12 cellular contexts compared by ENCODE assay signal in the genomic region with DNA sequence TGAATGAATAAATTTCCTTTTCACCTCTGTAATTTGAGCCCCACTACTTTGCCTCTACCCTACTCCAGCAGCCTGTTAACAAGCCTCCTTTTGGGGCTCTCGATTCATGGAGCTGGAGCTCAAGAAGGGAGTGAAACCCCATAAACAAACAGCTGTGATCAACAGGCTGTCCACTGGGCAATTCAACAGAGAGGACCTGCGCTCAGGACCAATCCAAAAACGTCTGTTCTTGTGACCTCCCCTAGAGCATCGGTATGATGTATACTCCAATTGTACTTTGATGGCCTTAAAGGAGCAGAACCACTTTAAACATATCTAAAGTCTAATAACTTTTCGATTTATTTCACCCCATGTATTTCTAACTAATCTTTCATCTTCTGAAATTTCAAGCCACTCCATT. TPM values are rescaled to one million over a fixed set of nuclear protein-coding genes. Genes with fewer than 3 reads are reported as not detected.
A peak's percentile ranks its signal among the peaks of the same experiment; 100 is the strongest.
DNase-seq lines count a peak whose midpoint lies in the region; ATAC-seq and TF ChIP-seq lines count a peak whose summit lies in the region.
"Had no signal": no experiment of that assay in that cellular context is flagged by ENCODE, and none has a peak within 500 bp of the region (broad histone marks: within the 10 kb centered on the region; RNA-seq: fewer than 3 reads in every experiment).

No MANE protein-coding gene starts in this region.

- no peak overlapping the region for H3K4me3 ChIP-seq in Peyer's patch
- H3K4me3 ChIP-seq in GM23248, result no peak overlapping the region
- no peak overlapping the region for H3K4me3 ChIP-seq in prostate gland
- H3K4me3 ChIP-seq: cardiac muscle cell, HAP-1 had no signal

- no peak for TF ChIP-seq CTCF in Peyer's patch (IDR thresholded peaks at IDR 0.05)
- TF ChIP-seq CTCF in prostate gland (IDR thresholded peaks at IDR 0.05), result no peak

- peaks cover 28% of the 10 kb centered on the region for H3F3A ChIP-seq in GM23248 (ENCODE audit: insufficient read depth)

- H3K27me3 ChIP-seq in Peyer's patch (no peaks in the 10 kb centered on the region), GM23248 (replicated peaks; ENCODE audit: insufficient read depth) (no peaks in the 10 kb centered on the region), prostate gland (replicated peaks; ENCODE audit: insufficient read depth) (no peaks in the 10 kb centered on the region)
- H3K27me3 ChIP-seq: cardiac muscle cell had no signal

- peaks cover 96% of the 10 kb centered on the region for H3K79me2 ChIP-seq in GM23248 (ENCODE audit: insufficient read depth)

- WGBS in GM23248 (ENCODE audit: low coverage in 1 of 2, low lambda C conversion rate in 2 of 2, missing lambda C conversion rate in 2 of 2), 2 experiments, result 65% methylated on average over 5 of the region's 5 CpGs
- 58% methylated on average over 5 of the region's 5 CpGs for WGBS in prostate gland

- H3K4me2 ChIP-seq in GM23248 (ENCODE audit: unreplicated experiment), result no peak overlapping the region

- H3K36me3 ChIP-seq in Peyer's patch (no peaks in the 10 kb centered on the region), GM23248 (ENCODE audit: low read depth) (0 out of 2 replicates have a peak, but pooled peaks cover 5% of the 10 kb centered on the region), prostate gland (no peaks in the 10 kb centered on the region)
- H3K36me3 ChIP-seq: cardiac muscle cell, HAP-1 had no signal

- in situ Hi-C loops in GM23248 (cut with MboI) (no loop called here), ACHN (cut with HindIII; ENCODE audit: low pct_ligation_motif_present, low pct_unique_long_range_greater_than_20kb, low sequenced_read_pairs) (no loop called here)

- peaks cover 0 to 4% (median 0%) of the 10 kb centered on the region in 4 donors for H3K4me1 ChIP-seq in Peyer's patch
- H3K4me1 ChIP-seq in GM23248 (ENCODE audit: insufficient read depth), result peaks cover 23% of the 10 kb centered on the region
- H3K4me1 ChIP-seq in prostate gland (replicated peaks), result no peaks in the 10 kb centered on the region
- H3K4me1 ChIP-seq: HAP-1 had no signal

- peak overlapping the region; percentile 30 to 61 (median 45) for H3K27ac ChIP-seq in Peyer's patch
- H3K27ac ChIP-seq in GM23248, result no peak overlapping the region
- no peak overlapping the region for H3K27ac ChIP-seq in prostate gland
- H3K27ac ChIP-seq: cardiac muscle cell had no signal

- intact Hi-C loops in prostate gland (cut with DNase I), result no loop called here

- TF ChIP-seq POLR2A in Peyer's patch (IDR thresholded peaks at IDR 0.05) (no peak), prostate gland (IDR thresholded peaks at IDR 0.05) (no peak)

- peak; percentile 1 for ATAC-seq in GM18870 (IDR thresholded peaks at IDR 0.05; ENCODE audit: unreplicated experiment)
- peak; percentile 1 for ATAC-seq in HG02623 (IDR thresholded peaks at IDR 0.05; ENCODE audit: unreplicated experiment)
- ATAC-seq in GM18873 (IDR thresholded peaks at IDR 0.05; ENCODE audit: low FRiP score, unreplicated experiment), result no peak

- H3K9me2 ChIP-seq in GM23248 (ENCODE audit: insufficient read depth), result no peaks in the 10 kb centered on the region

- no peak overlapping the region for H2AFZ ChIP-seq in GM23248

- no peak overlapping the region for H3K9ac ChIP-seq in GM23248

- H4K20me1 ChIP-seq in GM23248 (ENCODE audit: insufficient read depth), result no peaks in the 10 kb centered on the region

- DNase-seq in Peyer's patch, result no peak
- peak; percentile 9 for DNase-seq in left kidney (ENCODE audit: low read depth, low spot score)
- no peak for DNase-seq in GM23248
- no peak for DNase-seq in prostate gland (ENCODE audit: low spot score)
- DNase-seq in ACHN, result no peak
- DNase-seq: DMS53, NCI-H1092 treated with DMSO at 0.1 percent for 48 hours had no signal

- H3K9me3 ChIP-seq in Peyer's patch (no peaks in the 10 kb centered on the region), GM23248 (ENCODE audit: low read depth) (no peaks in the 10 kb centered on the region), prostate gland (no peaks in the 10 kb centered on the region)
- H3K9me3 ChIP-seq: HAP-1 had no signal

RNA-seq across cellular contexts. Expression of a gene that starts 37.4 kb away (rescaled TPM):
- total RNA-seq in Peyer's patch, result 10 to 100 TPM; 14.4 to 35.5 (median 19.5) TPM
- total RNA-seq in GM23248 (2014; rRNA removed; shearing (Covaris generic)), result 15.0 and 21.0 TPM in 2 replicates
- 6.8 and 8.3 TPM in 2 replicates for polyA plus RNA-seq in GM23248 (2016; fragmentation: Nextera tagmentation; extraction: Ambion mirVana)
- 10 to 100 TPM; 15.8 to 19.3 TPM for total RNA-seq in prostate gland

Comparison
In these comparisons a context has a peak if more than half of its experiments do, and no peak if none do; other contexts are left out.
1. H3K27ac ChIP-seq: peak in Peyer's patch (4 of 4); none in GM23248 (single experiment) and prostate gland (0 of 2).